In genomic region chr1:112872551-112872962, GRCh38 we compare ENCODE assay signal across 24 cellular contexts.
DNase-seq lines count a peak whose midpoint lies in the region; ATAC-seq and TF ChIP-seq lines count a peak whose summit lies in the region.
"Had no signal": no experiment of that assay in that cellular context is flagged by ENCODE, and none has a peak within 500 bp of the region (broad histone marks: within the 10 kb centered on the region; RNA-seq: fewer than 3 reads in every experiment).

No MANE protein-coding gene starts in this region.

- no peak overlapping the region for H3K27ac Mint-ChIP-seq in CD4-positive, alpha-beta memory T cell
- H3K27ac Mint-ChIP-seq: activated CD8-positive, alpha-beta memory T cell treated with anti-CD3 and anti-CD28 coated beads, Interleukin-2, amount 10 ng/mL, durations not matched to agents 7 days and 5 days; naive thymus-derived CD8-positive, alpha-beta T cell had no signal

- peaks cover 1 to 10% of the 10 kb centered on the region in 2 donors for H3K27me3 Mint-ChIP-seq in CD4-positive, alpha-beta memory T cell

- CTCF ChIA-PET in CD4-positive, alpha-beta memory T cell (lab: Charles Lee; ENCODE audit: partially characterized antibody), result no interaction called here

- POLR2A ChIA-PET in CD4-positive, alpha-beta memory T cell (lab: Charles Lee; ENCODE audit: partially characterized antibody), result no interaction called here

- H3K36me3 ChIP-seq in testis (ENCODE audit: low read depth, missing control alignments), result no peaks in the 10 kb centered on the region
- H3K36me3 ChIP-seq in CD4-positive, alpha-beta memory T cell (ENCODE audit: insufficient read depth, low read length), result no peaks in the 10 kb centered on the region
- H3K36me3 ChIP-seq: heart right ventricle, lower lobe of right lung, spleen, vagina had no signal

- DNase-seq in cardiac septum (ENCODE audit: low spot score) (peak; percentile 36), Right ventricle myocardium superior (no peak), amniotic epithelial cell (ENCODE audit: low read depth) (peak; percentile 79), left colon (no peak), testis (no peak), midbrain (lab: John Stamatoyannopoulos, UW) (no peak), glomerular visceral epithelial cell (ENCODE audit: extremely low spot score) (no peak)
- DNase-seq in CD4-positive, alpha-beta memory T cell, result no peak
- DNase-seq: activated CD4-positive, alpha-beta T cell treated with anti-CD3 and anti-CD28 coated beads for 4 hours; activated CD8-positive, alpha-beta memory T cell treated with anti-CD3 and anti-CD28 coated beads, Interleukin-2, amount 10 ng/mL, durations not matched to agents 7 days and 5 days; activated effector memory CD4-positive, alpha-beta T cell treated with anti-CD3 and anti-CD28 coated beads, Interleukin-2, amount 50 U/mL, for 16 hours; amygdala; effector memory CD4-positive, alpha-beta T cell; heart right ventricle; KBM-7; lower lobe of right lung; naive thymus-derived CD8-positive, alpha-beta T cell; NCI-H1694 treated with DMSO at 0.1 percent for 48 hours; NCI-H2227 treated with DMSO at 0.1 percent for 48 hours; NK-92 treated with Interleukin-12 subunit alpha and Interleukin-12 subunit beta, amount 100 ng/mL, for 24 hours; spleen; stimulated activated CD4-positive, alpha-beta T cell treated with anti-CD3 and anti-CD28 coated beads, Interleukin-4, amount 100 ng/mL, for 4 hours had no signal

- H3K27me3 ChIP-seq in testis, result no peaks in the 10 kb centered on the region
- H3K27me3 ChIP-seq in CD4-positive, alpha-beta memory T cell (ENCODE audit: insufficient read depth, low read length), result no peaks in the 10 kb centered on the region
- H3K27me3 ChIP-seq: heart right ventricle, spleen, vagina had no signal

- no peak for TF ChIP-seq CTCF in testis (IDR thresholded peaks at IDR 0.05)

- H3K9me3 ChIP-seq in testis, result no peaks in the 10 kb centered on the region
- H3K9me3 ChIP-seq in CD4-positive, alpha-beta memory T cell (ENCODE audit: control insufficient read depth in 1 of 2, low read length in 2 of 2), result no peaks in the 10 kb centered on the region
- H3K9me3 ChIP-seq: heart right ventricle, lower lobe of right lung, spleen, vagina had no signal

- no peak overlapping the region for H3K4me3 ChIP-seq in testis
- H3K4me3 ChIP-seq in CD4-positive, alpha-beta memory T cell (ENCODE audit: low read length in 2 of 2), result no peak overlapping the region
- H3K4me3 ChIP-seq: GM12878, heart right ventricle, lower lobe of right lung, spleen, vagina had no signal

- H3K36me3 Mint-ChIP-seq in CD4-positive, alpha-beta memory T cell, result no peaks in the 10 kb centered on the region
- H3K36me3 Mint-ChIP-seq: activated CD8-positive, alpha-beta memory T cell treated with anti-CD3 and anti-CD28 coated beads, Interleukin-2, amount 10 ng/mL, durations not matched to agents 7 days and 5 days; naive thymus-derived CD8-positive, alpha-beta T cell had no signal

- WGBS in testis, 2 donors, result 34 to 40% methylated on average over 1 of the region's 1 CpG

- peak overlapping the region; percentile 23 to 57 for H3K27ac ChIP-seq in testis
- no peak overlapping the region for H3K27ac ChIP-seq in CD4-positive, alpha-beta memory T cell (ENCODE audit: low read depth, low read length)
- H3K27ac ChIP-seq: heart right ventricle, lower lobe of right lung, spleen, vagina had no signal

- intact Hi-C loops in cardiac septum (cut with DNase I) (no loop called here), Right ventricle myocardium superior (cut with DNase I) (no loop called here), left colon (cut with DNase I, micrococcal nuclease) (no loop called here), testis (cut with DNase I; ENCODE audit: low total_unique reads) (no loop called here)
- intact Hi-C loops in CD4-positive, alpha-beta memory T cell (cut with micrococcal nuclease), result no loop called here

- ATAC-seq in Right ventricle myocardium superior (ENCODE audit: poor library complexity) (no peak), left colon (peak; percentile 12)
- ATAC-seq: activated CD8-positive, alpha-beta memory T cell treated with anti-CD3 and anti-CD28 coated beads, Interleukin-2, amount 10 ng/mL, durations not matched to agents 7 days and 5 days; GM12878; heart right ventricle; lower lobe of right lung; naive thymus-derived CD8-positive, alpha-beta T cell had no signal

- peaks cover 10% of the 10 kb centered on the region for H3K4me1 ChIP-seq in testis
- no peaks in the 10 kb centered on the region for H3K4me1 ChIP-seq in CD4-positive, alpha-beta memory T cell (ENCODE audit: insufficient read depth, low read length)
- H3K4me1 ChIP-seq: heart right ventricle, lower lobe of right lung, spleen, vagina had no signal

- no peaks in the 10 kb centered on the region for H3K9me3 Mint-ChIP-seq in CD4-positive, alpha-beta memory T cell
- H3K9me3 Mint-ChIP-seq: naive thymus-derived CD8-positive, alpha-beta T cell had no signal

- TF ChIP-seq POLR2A in testis (IDR thresholded peaks at IDR 0.05), result no peak

- no peak overlapping the region for H3K4me3 Mint-ChIP-seq in CD4-positive, alpha-beta memory T cell
- H3K4me3 Mint-ChIP-seq: activated CD8-positive, alpha-beta memory T cell treated with anti-CD3 and anti-CD28 coated beads, Interleukin-2, amount 10 ng/mL, durations not matched to agents 7 days and 5 days; naive thymus-derived CD8-positive, alpha-beta T cell had no signal

- no peaks in the 10 kb centered on the region for H3K4me1 Mint-ChIP-seq in CD4-positive, alpha-beta memory T cell

Comparison
In these comparisons a context has a peak if more than half of its experiments do, and no peak if none do; other contexts are left out.
1. DNase-seq: peak in cardiac septum (single experiment) and amniotic epithelial cell (single experiment); none in Right ventricle myocardium superior (single experiment), left colon (0 of 2), testis (single experiment), midbrain (single experiment), glomerular visceral epithelial cell (single experiment) and CD4-positive, alpha-beta memory T cell (0 of 5).